In the genomic region with DNA sequence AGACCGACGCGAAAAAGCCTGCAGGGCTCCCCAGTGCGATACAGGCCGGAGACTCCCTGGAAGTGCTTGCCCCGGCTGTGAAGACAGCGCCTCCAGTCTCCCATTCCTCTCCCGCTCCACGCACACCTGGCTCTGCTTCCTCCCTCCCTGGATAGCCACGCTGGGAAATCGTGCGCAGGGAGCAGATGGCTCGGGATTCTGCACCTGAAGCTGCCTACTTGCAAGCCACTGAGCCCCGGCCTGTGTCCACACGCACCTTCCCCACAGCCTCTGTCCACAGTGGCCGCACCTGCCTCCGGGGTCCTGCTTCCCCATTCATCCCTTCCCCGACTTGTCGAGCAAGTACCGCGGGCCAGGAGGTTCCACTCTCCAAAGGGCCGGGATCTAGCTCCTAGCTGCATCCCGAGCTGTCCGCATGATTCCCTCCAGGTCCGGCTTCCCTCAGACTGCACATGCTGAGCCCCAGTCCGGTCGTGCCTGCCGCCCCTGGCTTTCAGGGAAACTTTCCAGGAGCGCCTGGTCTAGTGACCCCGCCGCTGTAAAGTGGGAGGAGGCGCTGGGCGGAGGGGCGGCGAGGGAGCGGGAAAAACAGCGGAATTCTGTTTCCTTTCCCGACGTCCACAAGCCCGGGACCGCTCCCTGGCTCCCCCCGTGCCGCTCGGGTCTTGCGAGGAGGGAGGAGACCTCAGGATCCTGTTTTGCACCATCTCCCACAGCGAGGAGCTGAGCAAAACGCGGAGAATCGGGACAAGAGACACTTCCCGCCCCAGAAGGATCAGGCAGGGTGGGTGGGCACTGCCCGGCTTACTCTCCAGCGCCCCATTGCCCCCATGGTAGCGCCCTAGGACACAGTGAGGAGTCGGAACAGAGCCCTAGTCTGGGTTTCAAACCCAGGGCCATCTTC, we compare ENCODE assay signal across 8 cellular contexts. TPM values are rescaled to one million over a fixed set of nuclear protein-coding genes. Genes with fewer than 3 reads are reported as not detected.
A peak's percentile ranks its signal among the peaks of the same experiment; 100 is the strongest.
DNase-seq lines count a peak whose midpoint lies in the region; ATAC-seq and TF ChIP-seq lines count a peak whose summit lies in the region.

No MANE protein-coding gene starts in this region.

- H3K36me3 Mint-ChIP-seq in nephron (ENCODE audit: low read depth): peaks cover 4% of the 10 kb centered on the region

- H3K27ac Mint-ChIP-seq in nephron: peak overlapping the region; percentile 91 to 98 (median 97)

- H3K4me3 Mint-ChIP-seq in nephron: peak overlapping the region; percentile 99

- H3K4me1 Mint-ChIP-seq in nephron: peaks cover 34% of the 10 kb centered on the region

- ATAC-seq in HG03432 (IDR thresholded peaks at IDR 0.05; ENCODE audit: unreplicated experiment) (no peak), HG03460 (IDR thresholded peaks at IDR 0.05; ENCODE audit: unreplicated experiment) (no peak), GM18867 (IDR thresholded peaks at IDR 0.05; ENCODE audit: unreplicated experiment) (no peak)

- in situ Hi-C loops in G401 (cut with HindIII; ENCODE audit: low sequenced_read_pairs): no loop called here

- no peaks in the 10 kb centered on the region for H3K27me3 Mint-ChIP-seq in nephron (ENCODE audit: low read depth)

- TF ChIP-seq CTCF in fibroblast of the aortic adventitia (IDR thresholded peaks at IDR 0.05; ENCODE audit: insufficient read depth, low read length): no peak
- no peak for TF ChIP-seq CTCF in nephron (IDR thresholded peaks at IDR 0.05; ENCODE audit: unreplicated experiment in 3 of 3)

- H3K4me3 ChIP-seq in fibroblast of the aortic adventitia (ENCODE audit: low read depth, low read length): peak overlapping the region; percentile 14

- DNase-seq in G401 (ENCODE audit: low spot score) (peak; percentile 78), NCI-H82 treated with DMSO at 0.1 percent for 48 hours (lab: John Stamatoyannopoulos, UW; ENCODE audit: unreplicated experiment) (peak; percentile 19), fibroblast of the aortic adventitia (ENCODE audit: low read depth) (no peak), HPDE6-E6E7 (ENCODE audit: extremely low spot score) (no peak)

- H3K9me3 Mint-ChIP-seq in nephron: no peaks in the 10 kb centered on the region

RNA-seq across cellular contexts. Expression of gene SEMA6A, which starts 2.0 kb away (rescaled TPM):
- total RNA-seq in G401 (2014; rRNA removed; shearing (Covaris generic)): not detected in 2 replicates
- total RNA-seq in fibroblast of the aortic adventitia (ENCODE audit: low replicate concordance): 0.36 and 0.41 TPM in 2 replicates

Comparison
In these comparisons a context has a peak if more than half of its experiments do, and no peak if none do; other contexts are left out.
1. DNase-seq: peak in G401 (single experiment) and NCI-H82 treated with DMSO at 0.1 percent for 48 hours (single experiment); none in fibroblast of the aortic adventitia (single experiment) and HPDE6-E6E7 (single experiment).